ENCODE assay signal across 8 cellular contexts in genomic region chr18:59697236-59697932, GRCh38. TPM values are rescaled to one million over a fixed set of nuclear protein-coding genes. Genes with fewer than 3 reads are reported as not detected.
DNase-seq lines count a peak whose midpoint lies in the region; ATAC-seq, FAIRE-seq and TF ChIP-seq lines count a peak whose summit lies in the region.

TSS of gene CCBE1 (minus strand) at chr18:59697423.

- in situ Hi-C loops in GM13976 (cut with MboI; ENCODE audit: low sequenced_read_pairs, unreplicated experiment), result no loop called here

- WGBS in A549 (ENCODE audit: missing lambda C conversion rate), result under 1% methylated on average over 17 of the region's 46 CpGs
- WGBS in thyroid gland, 2 donors, result 1 to 2% methylated on average over 27 to 35 of the region's 46 CpGs

- no peak for TF ChIP-seq EP300 in A549 (IDR thresholded peaks at IDR 0.05)

- peak; percentile 91 to 95 for ATAC-seq in A549
- peak; percentile 63 for ATAC-seq in HG03565 (IDR thresholded peaks at IDR 0.05; ENCODE audit: unreplicated experiment)

- H3K4me3 ChIP-seq in A549 (peak within 1 kb of the TSS; percentile 64), epithelial cell of proximal tubule (ENCODE audit: low read depth, low read length) (peak within 1 kb of the TSS; percentile 57), muscle layer of colon (ENCODE audit: low read depth in 1 of 2, low read length in 2 of 2) (peak within 1 kb of the TSS; percentile 88 to 97), thyroid gland (replicated peaks in 1 of 3) (peak within 1 kb of the TSS in 1 of 3 donors; percentile 12)

- peaks cover 3% of the 10 kb centered on the region for H3K4me1 Mint-ChIP-seq in T-helper 2 cell treated with Interferon-gamma antibody and Interleukin-4, amounts not matched to agents 5 μg/mL and 100 μg/mL, for 36 hours (ENCODE audit: low read depth)

- DNase-seq in A549 (ENCODE audit: low read depth in 1 of 2, low spot score in 1 of 2) (peak; percentile 42 to 67), GM13976 (ENCODE audit: low spot score) (peak; percentile 81), epithelial cell of proximal tubule (ENCODE audit: low read depth) (no peak), thyroid gland (peak; percentile 56 to 64), OCI-M2 (lab: John Stamatoyannopoulos, UW; ENCODE audit: unreplicated experiment) (no peak)
- DNase-seq in T-helper 2 cell treated with Interferon-gamma antibody and Interleukin-4, amounts not matched to agents 5 μg/mL and 100 μg/mL, for 36 hours (ENCODE audit: low spot score), result peak; percentile 39

- intact Hi-C loops in thyroid gland (cut with DNase I), result no loop called here

- TF ChIP-seq POLR2A in A549 (IDR thresholded peaks at IDR 0.05; ENCODE audit: low read length), result no peak
- TF ChIP-seq POLR2A in thyroid gland (IDR thresholded peaks at IDR 0.05), result no peak

- H3K27me3 ChIP-seq in muscle layer of colon (ENCODE audit: control insufficient read depth in 1 of 2, insufficient read depth in 2 of 2, low read length in 2 of 2), result no peaks in the 10 kb centered on the region
- peaks cover 6% of the 10 kb centered on the region for H3K27me3 ChIP-seq in thyroid gland

- H3K9me3 ChIP-seq in A549 (no peaks in the 10 kb centered on the region), muscle layer of colon (ENCODE audit: low read length) (no peaks in the 10 kb centered on the region), thyroid gland (no peaks in the 10 kb centered on the region)

- TF ChIP-seq CTCF in A549 (IDR thresholded peaks at IDR 0.05) (peak; percentile 83), GM13976 (IDR thresholded peaks at IDR 0.05; ENCODE audit: borderline replicate concordance, control extremely low read depth, extremely low read depth, insufficient read depth, missing control alignments) (peak; percentile 85), epithelial cell of proximal tubule (conservative IDR thresholded peaks at IDR 0.05; ENCODE audit: low read depth, low read length) (peak; percentile 88), thyroid gland (IDR thresholded peaks at IDR 0.05) (peak; percentile 39 to 80 (median 60))

- H3K4me3 Mint-ChIP-seq in T-helper 2 cell treated with Interferon-gamma antibody and Interleukin-4, amounts not matched to agents 5 μg/mL and 100 μg/mL, for 36 hours, result peak within 1 kb of the TSS; percentile 44

- no peak within 1 kb of the TSS for H3K27ac Mint-ChIP-seq in T-helper 2 cell treated with Interferon-gamma antibody and Interleukin-4, amounts not matched to agents 5 μg/mL and 100 μg/mL, for 36 hours

- H3K36me3 ChIP-seq in muscle layer of colon (ENCODE audit: insufficient read depth, low read length) (no peaks in the 10 kb centered on the region), thyroid gland (no peaks in the 10 kb centered on the region)

- H3K4me1 ChIP-seq in A549, result 0 out of 3 replicates have a peak, but pooled peaks cover 3% of the 10 kb centered on the region
- peaks cover 58% of the 10 kb centered on the region for H3K4me1 ChIP-seq in muscle layer of colon (ENCODE audit: insufficient read depth, low read length)
- peaks cover 14 to 25% of the 10 kb centered on the region in 2 donors for H3K4me1 ChIP-seq in thyroid gland

- peak within 1 kb of the TSS; percentile 78 for H3K4me2 ChIP-seq in A549

- POLR2A ChIA-PET in A549 (lab: Yijun Ruan, JAX), result interaction anchor here (1.0 to 1.6 kb wide), 4 partner anchors 12 to 126 kb away, joined by 3 to 9 read pairs (median 3); no protein-coding TSS in a partner anchor

- no peaks in the 10 kb centered on the region for H3K36me3 Mint-ChIP-seq in T-helper 2 cell treated with Interferon-gamma antibody and Interleukin-4, amounts not matched to agents 5 μg/mL and 100 μg/mL, for 36 hours (ENCODE audit: low read depth)

- no peak for FAIRE-seq in A549 (lab: Jason Lieb, UNC)

- TF ChIP-seq RAD21 in A549 (conservative IDR thresholded peaks at IDR 0.05 in 1 of 2, IDR thresholded peaks at IDR 0.05 in 1 of 2), result peak; percentile 45 to 64

- H3K9me3 Mint-ChIP-seq in T-helper 2 cell treated with Interferon-gamma antibody and Interleukin-4, amounts not matched to agents 5 μg/mL and 100 μg/mL, for 36 hours, result no peaks in the 10 kb centered on the region

- H3K27ac ChIP-seq in A549, result peak within 1 kb of the TSS; percentile 72 to 87
- H3K27ac ChIP-seq in muscle layer of colon (ENCODE audit: low read depth, low read length), result peak within 1 kb of the TSS; percentile 95
- H3K27ac ChIP-seq in thyroid gland, result no peak within 1 kb of the TSS

- CTCF ChIA-PET in A549 (lab: Yijun Ruan, JAX), result interaction anchor here (0.6 to 3.0 kb wide), 64 partner anchors 8 to 922 kb away, joined by 3 to 70 read pairs (median 5); no protein-coding TSS in a partner anchor

- peaks cover 61% of the 10 kb centered on the region for H3K27me3 Mint-ChIP-seq in T-helper 2 cell treated with Interferon-gamma antibody and Interleukin-4, amounts not matched to agents 5 μg/mL and 100 μg/mL, for 36 hours (ENCODE audit: low read depth)

- peak within 1 kb of the TSS; percentile 79 for H3K9ac ChIP-seq in muscle layer of colon (ENCODE audit: low read length)

TF ChIP-seq in A549, 52 proteins besides CTCF, POLR2A, EP300 and RAD21:
- TF ChIP-seq SMC3 (IDR thresholded peaks at IDR 0.05) (peak; percentile 76), PBX3 (IDR thresholded peaks at IDR 0.05) (no peak), MAX (IDR thresholded peaks at IDR 0.05) (0 out of 2 replicates have a peak, but pooled peaks have one; percentile 26)

RNA-seq across cellular contexts. Expression of gene CCBE1, which starts in this region (rescaled TPM):
- polyA plus RNA-seq in A549 (2011; rRNA removed) (3.0 and 4.3 TPM in 2 replicates), A549 (2017; fragmentation: RNase III; extraction: RNeasy Plus Mini Kit Qiagen cat#74134 plus additional on column Dnase treatment) (9.7 to 10.4 TPM (median 9.9 TPM) in 3 replicates)
- 3.8 and 3.9 TPM in 2 replicates for polyA plus RNA-seq in A549 (2012; cell fraction: cytosol; rRNA removed)
- polyA plus RNA-seq in A549 (2012; cell fraction: nucleus; rRNA removed), result 6.3 and 8.2 TPM in 2 replicates
- polyA minus RNA-seq in A549 (2011; rRNA and poly(A)+ RNA removed), result 3.7 and 5.5 TPM in 2 replicates
- total RNA-seq in epithelial cell of proximal tubule (1.8 and 3.3 TPM in 2 replicates), thyroid gland (1 to 10 TPM in 2 of 4 donors, under 1 TPM in 2; 0.34 to 9.0 (median 1.1) TPM)

Comparison
In these comparisons a context has a peak if more than half of its experiments do, and no peak if none do; other contexts are left out.
1. DNase-seq: peak in A549 (2 of 2), GM13976 (single experiment), T-helper 2 cell treated with Interferon-gamma antibody and Interleukin-4, amounts not matched to agents 5 μg/mL and 100 μg/mL, for 36 hours (single experiment) and thyroid gland (2 of 2); none in epithelial cell of proximal tubule (single experiment) and OCI-M2 (single experiment).
2. H3K27ac ChIP-seq: peak in A549 (2 of 2) and muscle layer of colon (single experiment); none in thyroid gland (0 of 3).
3. Peak in every context shown above with its lines, with median percentiles within 50 percentile points of each other: CTCF ChIP-seq.